9 cellular contexts compared by ENCODE assay signal in the genomic region with DNA sequence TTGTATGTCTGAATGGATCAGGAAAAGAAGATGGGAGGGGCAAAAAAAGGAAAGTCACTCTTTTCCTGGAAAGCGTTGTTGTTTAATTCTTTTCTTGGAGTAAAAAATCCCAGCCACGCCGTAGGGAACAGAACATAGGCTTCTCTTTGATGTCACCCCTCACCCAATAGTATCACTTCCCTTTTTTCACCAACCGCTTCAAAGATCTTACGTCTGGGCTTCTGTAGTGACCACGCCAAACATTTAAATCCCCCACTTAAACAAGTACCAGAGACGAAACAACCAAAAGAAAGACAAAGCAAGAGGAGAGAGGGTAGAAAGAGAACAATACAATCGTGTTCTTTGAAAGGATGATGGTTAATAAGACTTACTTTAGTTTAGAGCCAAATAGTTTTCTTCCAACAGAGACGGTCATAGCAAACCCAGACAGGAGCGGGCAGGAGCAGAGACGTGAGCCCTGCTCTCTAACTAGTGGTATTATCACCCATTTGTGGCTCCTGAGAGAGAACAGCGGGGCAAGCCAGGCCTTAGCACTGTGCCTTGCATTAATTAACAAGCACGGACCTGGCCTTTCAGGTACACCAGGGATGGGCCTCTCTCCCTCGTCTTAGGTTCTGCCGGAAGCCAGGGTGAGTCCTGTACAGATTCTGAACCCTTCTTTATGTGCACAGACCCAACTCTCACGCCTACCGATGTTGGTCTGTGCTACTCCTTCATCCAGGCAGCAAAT.
DNase-seq lines count a peak whose midpoint lies in the region; ATAC-seq lines count a peak whose summit lies in the region.
"Had no signal": no experiment of that assay in that cellular context is flagged by ENCODE, and none has a peak within 500 bp of the region (broad histone marks: within the 10 kb centered on the region; RNA-seq: fewer than 3 reads in every experiment).

No MANE protein-coding gene starts in this region.

- H3K27me3 ChIP-seq in BLaER1 = no peaks in the 10 kb centered on the region

- peak; percentile 56 for ATAC-seq in GM19328 (IDR thresholded peaks at IDR 0.05; ENCODE audit: unreplicated experiment)
- ATAC-seq in HG03060 (IDR thresholded peaks at IDR 0.05; ENCODE audit: low read depth, unreplicated experiment) = peak; percentile 65

- H3K4me2 ChIP-seq in BLaER1 = peak overlapping the region; percentile 78

- no peaks in the 10 kb centered on the region for H3K9me3 ChIP-seq in BLaER1

- H4K20me1 ChIP-seq in BLaER1 = no peaks in the 10 kb centered on the region

- no peak overlapping the region; the same call in 1 of the 2 replicates for H3K4me3 ChIP-seq in BLaER1

- H3K4me1 ChIP-seq in BLaER1 = peaks cover 44% of the 10 kb centered on the region

- no peak overlapping the region for H3K9ac ChIP-seq in BLaER1

- peak overlapping the region; percentile 52; the same call in 1 of the 2 replicates for H3K27ac ChIP-seq in BLaER1

- DNase-seq in SKM-1 (lab: John Stamatoyannopoulos, UW; ENCODE audit: unreplicated experiment) (peak; percentile 60), NCI-H1105 (lab: John Stamatoyannopoulos, UW) (no peak), AG20443 (ENCODE audit: low spot score) (no peak), DMS 273 treated with DMSO at 0.1 percent for 48 hours (lab: John Stamatoyannopoulos, UW) (no peak)
- DNase-seq in activated CD8-positive, alpha-beta memory T cell treated with anti-CD3 and anti-CD28 coated beads for 24 hours = no peak
- DNase-seq: CD4-positive, CD25-positive, alpha-beta regulatory T cell had no signal

- no peaks in the 10 kb centered on the region for H3K36me3 ChIP-seq in BLaER1
